26 cellular contexts compared by ENCODE assay signal in genomic region chr17:8254881-8255280, GRCh38. TPM values are rescaled to one million over a fixed set of nuclear protein-coding genes. Genes with fewer than 3 reads are reported as not detected.
"Had no signal": no experiment of that assay in that cellular context is flagged by ENCODE, and none has a peak within 500 bp of the region (broad histone marks: within the 10 kb centered on the region; RNA-seq: fewer than 3 reads in every experiment).

No MANE protein-coding gene starts in this region.

- H3K36me3 ChIP-seq: uterus had no signal

- H3K27me3 ChIP-seq: stomach, suprapubic skin, testis, thyroid gland, tibial artery, tibial nerve, upper lobe of left lung, upper lobe of right lung, uterus, vagina had no signal

- ATAC-seq: stimulated activated effector memory CD8-positive, alpha-beta T cell treated with anti-CD3 and anti-CD28 coated beads, Interleukin-12 subunit alpha, Interleukin-12 subunit beta, amount 100 ng/mL, for 72 hours; stimulated activated memory B cell treated with anti-CD40 and anti-IgM and Interleukin-4, amounts not matched to agents 10 μg/mL and 1 μg/mL and 100 μg/mL, for 72 hours; stimulated activated naive B cell treated with anti-CD40 and anti-IgM and Interleukin-4, amounts not matched to agents 10 μg/mL and 1 μg/mL and 100 μg/mL, for 72 hours; stimulated activated naive CD8-positive, alpha-beta T cell treated with anti-CD3 and anti-CD28 coated beads, Interleukin-15, amount 100 ng/mL, for 72 hours; stimulated activated naive CD8-positive, alpha-beta T cell treated with anti-CD3 and anti-CD28 coated beads, Interleukin-15, Interleukin-2, amounts not matched to agents 100 U/mL and 50 U/mL, for 24 hours; upper lobe of right lung had no signal

- H3K4me3 ChIP-seq: stomach, suprapubic skin, testis, thoracic aorta, thyroid gland, tibial artery, tibial nerve, upper lobe of left lung, upper lobe of right lung, uterus, vagina had no signal

- H3K27ac ChIP-seq: stomach, suprapubic skin, testis, thoracic aorta, thyroid gland, tibial artery, tibial nerve, upper lobe of left lung, upper lobe of right lung, uterus, vagina had no signal

- FAIRE-seq: urothelium cell line had no signal

- DNase-seq: stimulated activated CD4-positive, alpha-beta T cell treated with anti-CD3 and anti-CD28 coated beads, Interleukin-2, amount 100 ng/mL, for 24 hours; stimulated activated CD4-positive, alpha-beta T cell treated with anti-CD3 and anti-CD28 coated beads, Interleukin-2, amount 100 ng/mL, for 48 hours; stimulated activated CD4-positive, alpha-beta T cell treated with anti-CD3 and anti-CD28 coated beads, Interleukin-4, amount 100 ng/mL, for 1 hour; stimulated activated CD4-positive, alpha-beta T cell treated with anti-CD3 and anti-CD28 coated beads, Interleukin-4, amount 100 ng/mL, for 24 hours; stimulated activated CD4-positive, alpha-beta T cell treated with anti-CD3 and anti-CD28 coated beads, Interleukin-4, amount 100 ng/mL, for 4 hours; stimulated activated CD8-positive, alpha-beta memory T cell treated with anti-CD3 and anti-CD28 coated beads, Interleukin-4, amount 100 ng/mL, for 48 hours; stimulated activated naive B cell treated with anti-CD40 and anti-IgM and Interleukin-4, amounts not matched to agents 10 μg/mL and 1 μg/mL and 100 μg/mL, for 72 hours; stimulated activated naive CD4-positive, alpha-beta T cell; stimulated activated naive CD4-positive, alpha-beta T cell treated with Interleukin-2 at 50 U/mL for 16 hours; stimulated activated naive CD8-positive, alpha-beta T cell treated with anti-CD3 and anti-CD28 coated beads, Interleukin-15, amount 100 ng/mL, for 72 hours; stimulated activated naive CD8-positive, alpha-beta T cell treated with anti-CD3 and anti-CD28 coated beads, Interleukin-15, Interleukin-2, amounts not matched to agents 100 U/mL and 50 U/mL, for 24 hours; stomach; substantia nigra; testis; thyroid gland; tibial artery; upper lobe of right lung; uterus had no signal

- H3K9me3 ChIP-seq: stomach, suprapubic skin, testis, thoracic aorta, thyroid gland, tibial artery, tibial nerve, upper lobe of left lung, upper lobe of right lung, uterus, vagina had no signal

RNA-seq across cellular contexts. Expression of gene AURKB, which starts 44.5 kb away (rescaled TPM):
- total RNA-seq: vagina had no signal
